ENCODE assay signal across 8 cellular contexts in the genomic region with DNA sequence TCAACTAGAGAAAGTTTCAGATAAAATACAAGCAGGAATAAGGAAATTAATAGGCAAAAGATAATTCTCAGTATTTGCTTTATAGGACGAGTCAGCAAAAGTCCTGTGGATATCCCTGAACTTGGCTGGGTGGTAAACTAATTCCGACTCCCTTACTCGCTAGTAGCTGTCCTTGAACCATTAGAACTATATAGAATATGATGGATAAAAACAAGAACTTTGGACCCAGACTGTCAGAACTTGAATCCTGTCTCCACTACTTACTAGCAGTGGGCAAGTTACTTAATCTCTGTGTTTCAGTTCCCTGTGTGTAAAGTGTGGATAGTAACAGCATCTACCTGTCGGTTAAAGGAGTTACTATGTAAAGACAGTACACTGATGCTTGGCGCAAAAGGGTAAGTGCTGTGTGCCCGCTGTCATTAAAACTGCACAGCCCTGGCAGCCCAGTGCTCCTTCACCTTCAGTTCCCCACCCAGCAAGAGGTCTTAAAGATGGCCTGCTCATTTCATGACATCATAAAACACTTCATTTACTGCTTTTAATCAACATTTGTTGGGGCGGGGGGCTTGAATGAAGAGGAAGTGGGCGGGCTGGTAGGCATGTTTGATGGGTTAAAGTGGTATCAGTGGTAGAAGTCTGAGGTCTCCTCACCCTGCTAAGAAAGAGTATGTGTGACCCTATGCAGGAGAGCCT. TPM values are rescaled to one million over a fixed set of nuclear protein-coding genes. Genes with fewer than 3 reads are reported as not detected.
DNase-seq lines count a peak whose midpoint lies in the region; ATAC-seq and TF ChIP-seq lines count a peak whose summit lies in the region.

No MANE protein-coding gene starts in this region.

- H3K4me3 ChIP-seq in H7 (ENCODE audit: insufficient read depth, low read depth, low read length) (peak overlapping the region; percentile 65; the same call in 1 of the 2 replicates), fibroblast of villous mesenchyme (ENCODE audit: low read depth, low read length) (peak overlapping the region; percentile 82), retinal pigment epithelial cell (ENCODE audit: low read length) (peak overlapping the region; percentile 60)

- peak overlapping the region; percentile 99 for H3K27ac ChIP-seq in VCaP

- H3K27me3 ChIP-seq in H7 (ENCODE audit: control insufficient read depth, insufficient read depth, low read length), result no peaks in the 10 kb centered on the region

- no peak for ATAC-seq in HG03442 (IDR thresholded peaks at IDR 0.05; ENCODE audit: unreplicated experiment)

- TF ChIP-seq CTCF in VCaP (conservative IDR thresholded peaks at IDR 0.05) (no peak), fibroblast of villous mesenchyme (IDR thresholded peaks at IDR 0.05; ENCODE audit: insufficient read depth, low read depth, low read length) (no peak), retinal pigment epithelial cell (conservative IDR thresholded peaks at IDR 0.05; ENCODE audit: low read depth, low read length) (no peak)

- DNase-seq in H7, result no peak
- peak; percentile 19 for DNase-seq in fibroblast of villous mesenchyme (ENCODE audit: low read depth)
- no peak for DNase-seq in retinal pigment epithelial cell (ENCODE audit: low read depth)
- no peak for DNase-seq in Ammon's horn (ENCODE audit: low spot score)
- no peak for DNase-seq in epidermal melanocyte (ENCODE audit: insufficient read length, low spot score)
- DNase-seq in head of caudate nucleus, result no peak

- intact Hi-C loops in head of caudate nucleus (cut with DNase I), result loop anchor here (5.0 kb wide), 3 partner anchors 42 to 203 kb away; a partner anchor contains a TSS

- H3K36me3 ChIP-seq in H7 (replicated peaks; ENCODE audit: control insufficient read depth, insufficient read depth, low read length), result peaks cover 42% of the 10 kb centered on the region

RNA-seq across cellular contexts. Expression of a gene that starts 7.3 kb away (rescaled TPM):
- total RNA-seq in H7 (2014; rRNA removed; shearing (Covaris generic)), result 274 and 292 TPM in 2 replicates
- total RNA-seq in fibroblast of villous mesenchyme, result 2,255 and 2,551 TPM in 2 replicates
